In the genomic region with DNA sequence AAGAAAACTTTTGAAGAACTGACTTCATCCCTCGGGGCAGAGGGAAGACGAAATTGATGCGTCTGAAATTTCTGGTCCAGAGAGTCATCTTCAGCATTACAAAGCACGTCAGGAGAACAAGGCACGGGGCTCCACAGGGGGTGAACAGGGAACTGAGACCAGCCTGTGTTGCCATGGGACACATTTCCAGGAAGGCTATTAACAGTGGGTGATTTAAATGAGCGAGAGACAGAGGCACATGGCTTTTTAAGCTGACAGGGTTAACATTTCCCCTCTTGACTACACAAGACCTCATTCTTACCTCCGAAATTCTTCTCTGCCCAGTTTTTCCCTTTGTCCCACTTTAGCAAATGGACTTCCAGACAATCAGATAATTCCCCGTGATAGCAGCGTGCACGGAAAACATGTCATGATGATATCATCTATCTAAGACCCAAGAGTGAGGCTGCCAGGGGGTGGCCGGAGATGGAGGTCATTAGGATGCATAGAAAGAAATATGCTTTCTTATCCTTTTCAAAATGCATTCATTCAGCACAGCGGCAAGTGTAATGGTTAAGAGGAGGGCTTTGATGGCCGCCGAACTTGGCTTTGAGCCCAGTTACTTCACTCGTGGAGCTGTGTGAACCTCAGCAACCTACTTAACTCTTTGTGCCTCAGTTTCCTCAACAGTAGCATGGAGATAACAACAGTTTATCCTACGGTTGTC, we compare ENCODE assay signal across 8 cellular contexts.
DNase-seq lines count a peak whose midpoint lies in the region; ATAC-seq lines count a peak whose summit lies in the region.

No MANE protein-coding gene starts in this region.

- in situ Hi-C loops in KBM-7 (cut with MboI; ENCODE audit: low pct_unique_long_range_greater_than_20kb, low sequenced_read_pairs): no loop called here

- ATAC-seq in left ventricle myocardium superior: peak; percentile 13
- ATAC-seq in HG03442 (IDR thresholded peaks at IDR 0.05; ENCODE audit: unreplicated experiment): no peak
- ATAC-seq in GM18868 (IDR thresholded peaks at IDR 0.05; ENCODE audit: unreplicated experiment): no peak
- ATAC-seq in HG02610 (IDR thresholded peaks at IDR 0.05; ENCODE audit: unreplicated experiment): no peak
- no peak for ATAC-seq in HG02623 (IDR thresholded peaks at IDR 0.05; ENCODE audit: unreplicated experiment)

- intact Hi-C loops in left ventricle myocardium superior (cut with micrococcal nuclease): no loop called here

- DNase-seq in KBM-7 (peak; percentile 12), amniotic epithelial cell (ENCODE audit: low read depth) (peak; percentile 42), left ventricle myocardium superior (no peak), retina (peak; percentile 75)
